30 cellular contexts compared by ENCODE assay signal in genomic region chr9:98361645-98362044, GRCh38.
"Had no signal": no experiment of that assay in that cellular context is flagged by ENCODE, and none has a peak within 500 bp of the region (broad histone marks: within the 10 kb centered on the region; RNA-seq: fewer than 3 reads in every experiment).

No MANE protein-coding gene starts in this region.

- H3K4me3 ChIP-seq: left lung, lower lobe of right lung, pancreas, prostate gland, skin epidermis, suprapubic skin, thoracic aorta, tibial artery, upper lobe of right lung had no signal

- H3K4me1 Mint-ChIP-seq: immature natural killer cell had no signal

- H3K36me3 ChIP-seq: left lung, lower lobe of right lung, pancreas, prostate gland, suprapubic skin, thoracic aorta, tibial artery, upper lobe of right lung had no signal

- H3K27ac ChIP-seq: left lung, lower lobe of right lung, pancreas, prostate gland, skin epidermis, suprapubic skin, thoracic aorta, tibial artery, upper lobe of right lung had no signal

- H3K27ac Mint-ChIP-seq: mesothelial cell of epicardium; naive B cell; nephron; stimulated activated naive B cell treated with anti-CD40 and anti-IgM and Interleukin-4, amounts not matched to agents 10 μg/mL and 1 μg/mL and 100 μg/mL, for 72 hours had no signal

- H3K27me3 ChIP-seq: left lung, pancreas, upper lobe of right lung had no signal

- H3K9me3 ChIP-seq: pancreas, prostate gland had no signal

- H3K36me3 Mint-ChIP-seq: mesothelial cell of epicardium had no signal

- H3K4me3 Mint-ChIP-seq: immature natural killer cell; mesothelial cell of epicardium; nephron; neural crest cell; stimulated activated naive B cell treated with anti-CD40 and anti-IgM and Interleukin-4, amounts not matched to agents 10 μg/mL and 1 μg/mL and 100 μg/mL, for 72 hours had no signal

- DNase-seq: hypothalamus; immature natural killer cell; kidney; left colon; left lung; lower lobe of right lung; mammary epithelial cell; mesenchymal stem cell; naive B cell; nucleus accumbens; pancreas; posterior cingulate gyrus; retina; right cardiac atrium; stimulated activated CD4-positive, alpha-beta T cell treated with anti-CD3 and anti-CD28 coated beads, Interleukin-12 subunit alpha, Interleukin-12 subunit beta, amount 100 ng/mL, for 4 hours; stimulated activated CD4-positive, alpha-beta T cell treated with anti-CD3 and anti-CD28 coated beads, Interleukin-15, amount 100 ng/mL, for 24 hours; stimulated activated CD4-positive, alpha-beta T cell treated with anti-CD3 and anti-CD28 coated beads, Interleukin-2, amount 100 ng/mL, for 24 hours; stimulated activated CD4-positive, alpha-beta T cell treated with anti-CD3 and anti-CD28 coated beads, Interleukin-4, amount 100 ng/mL, for 1 hour; stimulated activated naive B cell treated with anti-CD40 and anti-IgM and Interleukin-4, amounts not matched to agents 10 μg/mL and 1 μg/mL and 100 μg/mL, for 72 hours; stimulated activated naive CD8-positive, alpha-beta T cell treated with anti-CD3 and anti-CD28 coated beads, Interleukin-15, Interleukin-2, amounts not matched to agents 100 U/mL and 50 U/mL, for 24 hours; tibial artery; trophoblast cell; upper lobe of right lung had no signal

- H3K4me1 ChIP-seq: left lung, lower lobe of right lung, pancreas, prostate gland, suprapubic skin, tibial artery, upper lobe of right lung had no signal
